In the genomic region with DNA sequence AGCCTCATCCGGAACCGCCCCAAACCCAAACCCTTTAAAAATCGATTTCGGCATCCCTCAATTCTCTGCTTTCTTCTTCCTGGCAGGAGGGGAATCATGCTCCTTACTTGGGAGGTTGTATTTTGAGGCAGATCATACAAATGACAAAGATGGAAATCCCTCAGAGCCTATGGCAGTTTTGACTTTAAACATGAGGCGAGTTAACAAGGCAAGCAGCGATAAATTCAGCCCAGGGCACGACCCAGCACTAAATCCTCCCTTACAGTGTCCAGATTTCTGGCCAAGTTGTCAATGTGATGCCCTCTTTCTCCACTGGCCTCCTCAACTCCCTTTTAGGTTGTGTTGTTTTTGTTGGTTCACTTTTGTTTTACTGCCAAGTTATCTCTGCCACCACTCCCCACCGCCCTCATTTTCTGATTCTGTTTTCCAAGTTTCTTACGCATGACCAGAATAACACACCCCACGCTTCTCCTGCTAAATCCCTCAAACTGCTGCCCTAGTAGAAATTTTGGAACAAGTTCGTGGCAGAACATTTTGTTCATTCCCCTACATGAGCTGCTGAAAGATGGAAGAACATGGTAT, we compare ENCODE assay signal across 10 cellular contexts.
DNase-seq lines count a peak whose midpoint lies in the region; ATAC-seq and TF ChIP-seq lines count a peak whose summit lies in the region.
"Had no signal": no experiment of that assay in that cellular context is flagged by ENCODE, and none has a peak within 500 bp of the region (broad histone marks: within the 10 kb centered on the region; RNA-seq: fewer than 3 reads in every experiment).

No MANE protein-coding gene starts in this region.

- TF ChIP-seq CTCF in endothelial cell (IDR thresholded peaks at IDR 0.05; ENCODE audit: unreplicated experiment) = no peak
- TF ChIP-seq CTCF in type B pancreatic cell (conservative IDR thresholded peaks at IDR 0.05) = no peak

- H3K27me3 ChIP-seq in muscle layer of colon (ENCODE audit: control insufficient read depth in 1 of 2, insufficient read depth in 2 of 2, low read length in 2 of 2) = peaks cover 0 to 13% of the 10 kb centered on the region in 2 donors

- H3K36me3 ChIP-seq in muscle layer of colon (ENCODE audit: insufficient read depth, low read length) = no peaks in the 10 kb centered on the region

- H3K27ac Mint-ChIP-seq in endothelial cell (ENCODE audit: unreplicated experiment) (no peak overlapping the region), type B pancreatic cell (peak overlapping the region; percentile 89)

- H3K9me3 ChIP-seq in muscle layer of colon (ENCODE audit: low read length) = no peaks in the 10 kb centered on the region

- no peak overlapping the region for H3K9ac ChIP-seq in muscle layer of colon (ENCODE audit: low read length)

- peaks cover 6% of the 10 kb centered on the region for H3K9me3 Mint-ChIP-seq in activated T-cell treated with anti-CD3 and anti-CD28 coated beads, Interleukin-2, amount 50 U/mL, for 4 hours
- H3K9me3 Mint-ChIP-seq in endothelial cell (ENCODE audit: unreplicated experiment) = no peaks in the 10 kb centered on the region
- peaks cover 6% of the 10 kb centered on the region for H3K9me3 Mint-ChIP-seq in type B pancreatic cell

- in situ Hi-C loops in ACHN (cut with HindIII; ENCODE audit: low pct_ligation_motif_present, low pct_unique_long_range_greater_than_20kb, low sequenced_read_pairs) = no loop called here

- peak overlapping the region; percentile 77 for H3K4me3 Mint-ChIP-seq in activated T-cell treated with anti-CD3 and anti-CD28 coated beads, Interleukin-2, amount 50 U/mL, for 4 hours
- H3K4me3 Mint-ChIP-seq in endothelial cell (ENCODE audit: unreplicated experiment) (peak overlapping the region; percentile 89), type B pancreatic cell (peak overlapping the region; percentile 87)

- peaks cover 37% of the 10 kb centered on the region for H3K27me3 Mint-ChIP-seq in activated T-cell treated with anti-CD3 and anti-CD28 coated beads, Interleukin-2, amount 50 U/mL, for 4 hours (ENCODE audit: low read depth)
- peaks cover 17% of the 10 kb centered on the region for H3K27me3 Mint-ChIP-seq in endothelial cell (ENCODE audit: unreplicated experiment)
- peaks cover 69% of the 10 kb centered on the region for H3K27me3 Mint-ChIP-seq in type B pancreatic cell

- no peak overlapping the region for H3K27ac ChIP-seq in muscle layer of colon (ENCODE audit: low read depth, low read length)

- peaks cover 12% of the 10 kb centered on the region for H3K4me1 ChIP-seq in muscle layer of colon (ENCODE audit: insufficient read depth, low read length)

- no peaks in the 10 kb centered on the region for H3K36me3 Mint-ChIP-seq in activated T-cell treated with anti-CD3 and anti-CD28 coated beads, Interleukin-2, amount 50 U/mL, for 4 hours (ENCODE audit: insufficient read depth)
- H3K36me3 Mint-ChIP-seq in endothelial cell (ENCODE audit: low read depth, unreplicated experiment) (no peaks in the 10 kb centered on the region), type B pancreatic cell (no peaks in the 10 kb centered on the region)

- ATAC-seq in activated T-cell treated with anti-CD3 and anti-CD28 coated beads, Interleukin-2, amount 50 U/mL, for 4 hours = no peak

- DNase-seq in activated T-cell treated with anti-CD3 and anti-CD28 coated beads, Interleukin-2, amount 50 U/mL, for 4 hours = no peak
- DNase-seq in activated T-cell treated with anti-CD3 and anti-CD28 coated beads, Interleukin-2, amount 50 U/mL, for 48 hours = no peak
- DNase-seq in endothelial cell (ENCODE audit: low spot score) = no peak
- no peak for DNase-seq in type B pancreatic cell (ENCODE audit: extremely low spot score, unreplicated experiment)
- no peak for DNase-seq in UCSD-AML1 (lab: John Stamatoyannopoulos, UW; ENCODE audit: unreplicated experiment)
- no peak for DNase-seq in iPS-NIHi11 (ENCODE audit: low spot score)
- no peak for DNase-seq in ACHN
- DNase-seq: cerebellar nuclear complex, NCI-H1694 had no signal

- H3K4me1 Mint-ChIP-seq in activated T-cell treated with anti-CD3 and anti-CD28 coated beads, Interleukin-2, amount 50 U/mL, for 4 hours (ENCODE audit: low read depth) = peaks cover 31% of the 10 kb centered on the region
- H3K4me1 Mint-ChIP-seq in endothelial cell (ENCODE audit: unreplicated experiment) = peaks cover 45% of the 10 kb centered on the region
- H3K4me1 Mint-ChIP-seq in type B pancreatic cell (ENCODE audit: unreplicated experiment) = peaks cover 48% of the 10 kb centered on the region

- H3K4me3 ChIP-seq in muscle layer of colon (ENCODE audit: low read depth in 1 of 2, low read length in 2 of 2) = peak overlapping the region; percentile 37 to 58
